Comparison of ENCODE assay signal across 27 cellular contexts in the genomic region with DNA sequence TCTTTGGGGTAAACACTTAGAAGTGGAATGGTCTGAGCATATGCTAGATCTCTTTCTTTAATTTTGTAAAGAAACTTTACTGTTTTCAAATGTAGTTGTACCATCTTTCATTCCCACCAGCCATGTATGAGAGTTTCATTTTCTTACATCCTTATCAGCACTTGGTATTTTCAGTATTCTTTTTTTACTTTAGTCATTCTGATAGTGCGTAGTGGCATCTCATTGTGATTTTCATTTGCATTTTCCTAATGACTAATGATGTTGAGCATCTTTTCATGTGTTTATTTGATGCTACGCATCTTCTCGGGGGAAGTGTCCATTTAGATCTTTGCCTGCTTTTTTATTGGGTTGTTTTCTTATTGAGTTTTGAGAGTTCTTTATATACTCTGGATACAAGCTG.
"Had no signal": no experiment of that assay in that cellular context is flagged by ENCODE, and none has a peak within 500 bp of the region (broad histone marks: within the 10 kb centered on the region; RNA-seq: fewer than 3 reads in every experiment).

No MANE protein-coding gene starts in this region.

- H3K27ac ChIP-seq: ascending aorta, breast epithelium, cardiac muscle cell, coronary artery, dorsolateral prefrontal cortex had no signal

- H3K9me3 ChIP-seq: ascending aorta, breast epithelium had no signal

- H3K27me3 ChIP-seq: ascending aorta, cardiac muscle cell had no signal

- H3K4me1 ChIP-seq: ascending aorta, breast epithelium had no signal

- H3K4me3 ChIP-seq: ascending aorta, breast epithelium, cardiac muscle cell, coronary artery, dorsolateral prefrontal cortex had no signal

- H3K36me3 ChIP-seq: ascending aorta, breast epithelium, cardiac muscle cell had no signal

- FAIRE-seq: frontal cortex had no signal

- DNase-seq: activated CD4-positive, alpha-beta memory T cell treated with anti-CD3 and anti-CD28 coated beads for 36 hours; activated CD4-positive, alpha-beta T cell treated with anti-CD3 and anti-CD28 coated beads for 36 hours; activated CD4-positive, alpha-beta T cell treated with anti-CD3 and anti-CD28 coated beads, Interleukin-2, amount 10 ng/mL, durations not matched to agents 24 days and 14 days; activated CD4-positive, CD25-positive, alpha-beta regulatory T cell; activated CD4-positive, CD25-positive, alpha-beta regulatory T cell treated with anti-CD3 and anti-CD28 coated beads, Interleukin-2, amount 50 U/mL, for 72 hours; activated CD8-positive, alpha-beta memory T cell treated with anti-CD3 and anti-CD28 coated beads, Interleukin-2, amount 10 ng/mL, durations not matched to agents 7 days and 5 days; activated CD8-positive, alpha-beta memory T cell treated with anti-CD3 and anti-CD28 coated beads, Interleukin-2, amount 50 U/mL, for 4 hours; activated CD8-positive, alpha-beta T cell treated with anti-CD3 and anti-CD28 coated beads, Interleukin-2, amount 10 ng/mL, durations not matched to agents 7 days and 5 days; activated gamma-delta T cell; activated naive CD4-positive, alpha-beta T cell; activated naive CD4-positive, alpha-beta T cell treated with anti-CD3 and anti-CD28 coated beads, Interleukin-2, amount 10 ng/mL, durations not matched to agents 7 days and 5 days; activated naive CD8-positive, alpha-beta T cell treated with anti-CD3 and anti-CD28 coated beads, Interleukin-2, amount 10 ng/mL, durations not matched to agents 7 days and 5 days; activated T-cell treated with anti-CD3 and anti-CD28 coated beads, Interleukin-2, amount 50 U/mL, for 1 hour; activated T-cell treated with anti-CD3 and anti-CD28 coated beads, Interleukin-2, amount 50 U/mL, for 48 hours; central memory CD4-positive, alpha-beta T cell; cerebellar nuclear complex; dorsolateral prefrontal cortex; effector memory CD4-positive, alpha-beta T cell; endodermal cell; foreskin fibroblast; head of caudate nucleus had no signal

- ATAC-seq: activated CD4-positive, alpha-beta T cell treated with anti-CD3 and anti-CD28 coated beads for 36 hours; activated CD8-positive, alpha-beta memory T cell treated with anti-CD3 and anti-CD28 coated beads, Interleukin-2, amount 10 ng/mL, durations not matched to agents 7 days and 5 days; activated CD8-positive, alpha-beta T cell treated with anti-CD3 and anti-CD28 coated beads, Interleukin-2, amount 10 ng/mL, durations not matched to agents 7 days and 5 days; esophagus mucosa had no signal
